In genomic region chr10:61157182-61157581, GRCh38 we compare ENCODE assay signal across 17 cellular contexts.
DNase-seq lines count a peak whose midpoint lies in the region; ATAC-seq and TF ChIP-seq lines count a peak whose summit lies in the region.
"Had no signal": no experiment of that assay in that cellular context is flagged by ENCODE, and none has a peak within 500 bp of the region (broad histone marks: within the 10 kb centered on the region; RNA-seq: fewer than 3 reads in every experiment).

No MANE protein-coding gene starts in this region.

- H3F3A ChIP-seq in PC-9 (ENCODE audit: insufficient read depth, low read depth), result no peaks in the 10 kb centered on the region

- H3K36me3 ChIP-seq in PC-9 (ENCODE audit: low read depth), result no peaks in the 10 kb centered on the region

- no TSS peak for BruUV-seq in PC-9 (replicated peaks; lab: Mats Ljungman, UMichigan)

- H3K9me2 ChIP-seq in PC-9 (ENCODE audit: insufficient read depth), result no peaks in the 10 kb centered on the region

- CTCF ChIA-PET in PC-9 (lab: Charles Lee), result no interaction called here

- ATAC-seq in GM18519 (IDR thresholded peaks at IDR 0.05; ENCODE audit: low FRiP score, unreplicated experiment), result no peak
- ATAC-seq: HCT116 had no signal

- TF ChIP-seq CTCF in AG10803 (conservative IDR thresholded peaks at IDR 0.05; ENCODE audit: low read length) (no peak), PC-9 (conservative IDR thresholded peaks at IDR 0.05) (no peak)

- no peaks in the 10 kb centered on the region for H3K9me3 ChIP-seq in PC-9 (ENCODE audit: insufficient read depth, low read depth)

- no peaks in the 10 kb centered on the region for H3K4me1 ChIP-seq in PC-9 (replicated peaks; ENCODE audit: insufficient read depth)

- no peaks in the 10 kb centered on the region for H3K79me2 ChIP-seq in PC-9 (ENCODE audit: low read depth)

- intact Hi-C loops in PC-9 (cut with micrococcal nuclease; ENCODE audit: unreplicated experiment), result no loop called here

- no peaks in the 10 kb centered on the region for H3K27me3 ChIP-seq in PC-9 (ENCODE audit: insufficient read depth, low read depth)

- no peaks in the 10 kb centered on the region for H4K20me1 ChIP-seq in PC-9 (ENCODE audit: insufficient read depth)

- POLR2A ChIA-PET in PC-9 (lab: Charles Lee; ENCODE audit: unreplicated experiment), result no interaction called here

- H2AFZ ChIP-seq in PC-9, result 0 out of 2 replicates have a peak overlapping the region, but pooled peaks have one; percentile 0
- H2AFZ ChIP-seq: GM23248 had no signal

- H3K4me3 ChIP-seq in AG10803 (ENCODE audit: low read length), result no peak overlapping the region
- no peak overlapping the region for H3K4me3 ChIP-seq in PC-9
- H3K4me3 ChIP-seq: GM23248 had no signal

- H3K27ac ChIP-seq in PC-9, result no peak overlapping the region
- H3K27ac ChIP-seq: GM23248, RWPE1 had no signal

- H3K4me2 ChIP-seq in PC-9, result no peak overlapping the region

- DNase-seq in AG10803 (ENCODE audit: low read depth) (peak; percentile 20), PC-9 (no peak), fibroblast of peridontal ligament (ENCODE audit: extremely low read depth) (peak; percentile 79), myocyte (ENCODE audit: low read depth) (peak; percentile 21), A172 (ENCODE audit: low spot score) (no peak), NCI-H524 (lab: John Stamatoyannopoulos, UW) (no peak), occipital lobe (lab: John Stamatoyannopoulos, UW) (no peak)
- DNase-seq: Calu3; CD4-positive, alpha-beta memory T cell; GM23248; MV-4-11; NCI-H1417; NCI-H1930; NCI-H774 had no signal

Comparison
In these comparisons a context has a peak if more than half of its experiments do, and no peak if none do; other contexts are left out.
1. DNase-seq: peak in AG10803 (single experiment), fibroblast of peridontal ligament (single experiment) and myocyte (single experiment); none in PC-9 (0 of 2), A172 (single experiment), NCI-H524 (0 of 2) and occipital lobe (single experiment).